Comparison of ENCODE assay signal across 10 cellular contexts in the genomic region with DNA sequence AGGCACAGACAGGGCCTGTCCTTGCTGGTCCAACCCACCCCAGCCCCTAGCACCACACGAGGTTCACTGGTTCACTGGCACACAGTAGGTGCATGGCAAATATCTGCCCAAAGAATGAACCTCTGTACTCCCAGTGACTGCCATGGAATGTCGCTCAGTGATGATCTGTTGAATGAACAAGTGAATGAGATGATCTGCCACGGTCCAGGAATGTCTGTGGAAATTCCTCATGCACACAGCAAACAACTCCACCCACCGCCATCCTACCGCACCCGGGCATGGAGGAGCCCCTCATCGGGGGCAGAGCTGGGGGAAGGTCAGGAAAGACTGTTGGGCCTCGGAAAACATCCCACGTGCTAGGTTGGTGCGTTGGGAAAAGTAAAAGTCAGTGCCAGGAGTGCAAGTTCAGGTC. TPM values are rescaled to one million over a fixed set of nuclear protein-coding genes. Genes with fewer than 3 reads are reported as not detected.
DNase-seq lines count a peak whose midpoint lies in the region; ATAC-seq and TF ChIP-seq lines count a peak whose summit lies in the region.
"Had no signal": no experiment of that assay in that cellular context is flagged by ENCODE, and none has a peak within 500 bp of the region (broad histone marks: within the 10 kb centered on the region; RNA-seq: fewer than 3 reads in every experiment).

No MANE protein-coding gene starts in this region.

- CTCF ChIA-PET in PC-3 (lab: Charles Lee) (interaction anchor here (0.5 kb wide), 1 partner anchor 109 kb away, joined by 5 read pairs; no protein-coding TSS in a partner anchor), OCI-LY7 (lab: Charles Lee; ENCODE audit: unreplicated experiment) (no interaction called here)

- no peak for ATAC-seq in PC-3
- ATAC-seq in HG03045 (IDR thresholded peaks at IDR 0.05; ENCODE audit: unreplicated experiment): no peak

- POLR2A ChIA-PET in PC-3 (lab: Charles Lee; ENCODE audit: unreplicated experiment) (no interaction called here), OCI-LY7 (lab: Charles Lee) (interaction anchor here (0.6 kb wide), 1 partner anchor 493 kb away, joined by 3 read pairs; no protein-coding TSS in a partner anchor)

- peaks cover 75 to 93% (median 87%) of the 10 kb centered on the region in 10 experiments for H3K4me1 ChIP-seq in BLaER1 treated with 17β-estradiol and CSF1 and Interleukin-3, amounts not matched to agents 10 nM and 100 nM
- H3K4me1 ChIP-seq in PC-3 (ENCODE audit: insufficient read depth, low read length) (peaks cover 63% of the 10 kb centered on the region), osteoblast (ENCODE audit: insufficient read depth, low read length) (peaks cover 75% of the 10 kb centered on the region), OCI-LY7 (ENCODE audit: insufficient read depth, low read length, poor library complexity, severe bottlenecking) (peaks cover 5% of the 10 kb centered on the region)

- peak overlapping the region; percentile 87 to 98 (median 96); a peak in 21 of 22 replicates for H3K4me2 ChIP-seq in BLaER1 treated with 17β-estradiol and CSF1 and Interleukin-3, amounts not matched to agents 10 nM and 100 nM
- H3K4me2 ChIP-seq in PC-3 (ENCODE audit: low read length) (peak overlapping the region; percentile 98), osteoblast (ENCODE audit: insufficient read depth, low read length) (peak overlapping the region; percentile 95), OCI-LY7 (ENCODE audit: low read length) (no peak overlapping the region)

- H3K9me3 ChIP-seq in BLaER1 treated with 17β-estradiol and CSF1 and Interleukin-3, amounts not matched to agents 10 nM and 100 nM (replicated peaks in 1 of 11): no peaks in the 10 kb centered on the region
- H3K9me3 ChIP-seq in PC-3 (ENCODE audit: low read length): no peaks in the 10 kb centered on the region
- H3K9me3 ChIP-seq in osteoblast (ENCODE audit: low read depth, low read length): no peaks in the 10 kb centered on the region
- H3K9me3 ChIP-seq in OCI-LY7 (ENCODE audit: low read length): no peaks in the 10 kb centered on the region

- H3K9ac ChIP-seq in BLaER1 treated with 17β-estradiol and CSF1 and Interleukin-3, amounts not matched to agents 10 nM and 100 nM: peak overlapping the region in 8 of 11 experiments; percentile 34 to 84 (median 81); a peak in 12 of 22 replicates
- peak overlapping the region; percentile 9; the same call in 1 of the 2 replicates for H3K9ac ChIP-seq in PC-3 (ENCODE audit: low read length)

- DNase-seq in PC-3 (peak; percentile 50), epithelial cell of prostate (ENCODE audit: low read depth, low spot score) (no peak), osteoblast (ENCODE audit: insufficient read length, low spot score, missing footprints) (peak; percentile 88), D341Med (ENCODE audit: low spot score) (no peak), OCI-LY7 (ENCODE audit: low spot score) (no peak), cerebellum (ENCODE audit: low spot score) (no peak)
- DNase-seq: central memory CD4-positive, alpha-beta T cell; stimulated activated CD4-positive, alpha-beta T cell treated with anti-CD3 and anti-CD28 coated beads, Interleukin-15, amount 100 ng/mL, for 24 hours had no signal

- H3K36me3 ChIP-seq in BLaER1 treated with 17β-estradiol and CSF1 and Interleukin-3, amounts not matched to agents 10 nM and 100 nM: peaks cover 0 to 6% (median 0%) of the 10 kb centered on the region in 11 experiments; a peak in 1 of 22 replicates
- H3K36me3 ChIP-seq in PC-3 (ENCODE audit: low read depth, low read length) (no peaks in the 10 kb centered on the region), osteoblast (ENCODE audit: insufficient read depth, low read length) (peaks cover 9% of the 10 kb centered on the region), OCI-LY7 (ENCODE audit: insufficient read depth, low read length) (no peaks in the 10 kb centered on the region)

- H2AFZ ChIP-seq in PC-3 (ENCODE audit: low read length): no peak overlapping the region
- H2AFZ ChIP-seq in osteoblast (ENCODE audit: low read length): no peak overlapping the region
- H2AFZ ChIP-seq in OCI-LY7 (ENCODE audit: low read length): no peak overlapping the region

- BruUV-seq in PC-3 (replicated peaks; lab: Mats Ljungman, UMichigan) (no TSS peak), OCI-LY7 (replicated peaks; lab: Mats Ljungman, UMichigan) (no TSS peak)

- H3K79me2 ChIP-seq in PC-3 (ENCODE audit: low read length) (peaks cover 63% of the 10 kb centered on the region), osteoblast (ENCODE audit: insufficient read depth, low read length) (peaks cover 60% of the 10 kb centered on the region), OCI-LY7 (ENCODE audit: insufficient read depth, low read depth, low read length) (no peaks in the 10 kb centered on the region)

- peaks cover 0 to 45% (median 11%) of the 10 kb centered on the region in 11 experiments; a peak in 9 of 22 replicates for H4K20me1 ChIP-seq in BLaER1 treated with 17β-estradiol and CSF1 and Interleukin-3, amounts not matched to agents 10 nM and 100 nM
- H4K20me1 ChIP-seq in PC-3 (ENCODE audit: low read length): no peaks in the 10 kb centered on the region
- H4K20me1 ChIP-seq in osteoblast (ENCODE audit: insufficient read depth, low read length): peaks cover 10% of the 10 kb centered on the region
- H4K20me1 ChIP-seq in OCI-LY7 (ENCODE audit: insufficient read depth, low read length): no peaks in the 10 kb centered on the region

- H3K27ac ChIP-seq in BLaER1 treated with 17β-estradiol and CSF1 and Interleukin-3, amounts not matched to agents 10 nM and 100 nM: no peak overlapping the region
- H3K27ac ChIP-seq in PC-3 (ENCODE audit: low read length) (peak overlapping the region; percentile 30), epithelial cell of prostate (peak overlapping the region; percentile 93), osteoblast (ENCODE audit: low read depth, low read length) (peak overlapping the region; percentile 98), OCI-LY7 (ENCODE audit: low read depth, low read length, poor library complexity, severe bottlenecking) (no peak overlapping the region)

- no peaks in the 10 kb centered on the region for H3F3A ChIP-seq in PC-3 (ENCODE audit: low read length, unreplicated experiment)

- intact Hi-C loops in PC-3 (cut with micrococcal nuclease) (loop anchor here (10.0 kb wide), 1 partner anchor 151 kb away; the partner anchor contains the start of gene USP48), OCI-LY7 (cut with micrococcal nuclease; ENCODE audit: unreplicated experiment) (no loop called here)

- TF ChIP-seq CTCF in PC-3 (conservative IDR thresholded peaks at IDR 0.05; ENCODE audit: low read depth, low read length) (no peak), osteoblast (IDR thresholded peaks at IDR 0.05; ENCODE audit: extremely low read depth, low read depth, low read length) (no peak), OCI-LY7 (conservative IDR thresholded peaks at IDR 0.05; ENCODE audit: low read length) (no peak)

- H3K4me3 ChIP-seq in BLaER1 treated with 17β-estradiol and CSF1 and Interleukin-3, amounts not matched to agents 10 nM and 100 nM: peak overlapping the region in 4 of 10 experiments; percentile 75 to 83 (median 76); a peak in 8 of 20 replicates
- peak overlapping the region; percentile 84 for H3K4me3 ChIP-seq in PC-3 (ENCODE audit: low read length)
- peak overlapping the region; percentile 86 for H3K4me3 ChIP-seq in osteoblast (ENCODE audit: insufficient read depth, low read length)
- no peak overlapping the region for H3K4me3 ChIP-seq in OCI-LY7 (ENCODE audit: low read depth, low read length, poor library complexity, severe bottlenecking)

- H3K9me2 ChIP-seq in PC-3 (replicated peaks; ENCODE audit: low read length) (no peaks in the 10 kb centered on the region), OCI-LY7 (ENCODE audit: insufficient read depth, low read length) (no peaks in the 10 kb centered on the region)

- no peaks in the 10 kb centered on the region for H3K27me3 ChIP-seq in BLaER1 treated with 17β-estradiol and CSF1 and Interleukin-3, amounts not matched to agents 10 nM and 100 nM
- H3K27me3 ChIP-seq in PC-3 (ENCODE audit: low read length): no peaks in the 10 kb centered on the region
- H3K27me3 ChIP-seq in osteoblast (ENCODE audit: insufficient read depth, low read length): no peaks in the 10 kb centered on the region

RNA-seq across cellular contexts. Expression of gene HSPG2, which starts 1.7 kb away (rescaled TPM):
- total RNA-seq in PC-3 (2014; rRNA removed) (35.1 and 56.0 TPM in 2 replicates), osteoblast (220 and 265 TPM in 2 replicates), OCI-LY7 (2022) (3.5 and 4.7 TPM in 2 replicates), cerebellum (16.1 TPM)
- 1.2 and 1.6 TPM in 2 replicates for total RNA-seq in OCI-LY7 (2014; rRNA removed; shearing (Covaris generic))

RNA-seq across cellular contexts. Expression of gene CELA3B, which starts 41.4 kb away (rescaled TPM):
- total RNA-seq in PC-3 (2014; rRNA removed) (not detected in 2 replicates), osteoblast (not detected in 2 replicates), OCI-LY7 (2022) (not detected in 2 replicates), cerebellum (not detected)
- total RNA-seq in OCI-LY7 (2014; rRNA removed; shearing (Covaris generic)): not detected in 2 replicates

Comparison
In these comparisons a context has a peak if more than half of its experiments do, and no peak if none do; other contexts are left out.
1. H3K27ac ChIP-seq: peak in PC-3 (single experiment), epithelial cell of prostate (single experiment) and osteoblast (single experiment); none in BLaER1 treated with 17β-estradiol and CSF1 and Interleukin-3, amounts not matched to agents 10 nM and 100 nM (0 of 11) and OCI-LY7 (single experiment).
2. DNase-seq: peak in PC-3 (single experiment) and osteoblast (single experiment); none in epithelial cell of prostate (single experiment), D341Med (single experiment), OCI-LY7 (single experiment) and cerebellum (single experiment).